Comparison of ENCODE assay signal across 26 cellular contexts in the genomic region with DNA sequence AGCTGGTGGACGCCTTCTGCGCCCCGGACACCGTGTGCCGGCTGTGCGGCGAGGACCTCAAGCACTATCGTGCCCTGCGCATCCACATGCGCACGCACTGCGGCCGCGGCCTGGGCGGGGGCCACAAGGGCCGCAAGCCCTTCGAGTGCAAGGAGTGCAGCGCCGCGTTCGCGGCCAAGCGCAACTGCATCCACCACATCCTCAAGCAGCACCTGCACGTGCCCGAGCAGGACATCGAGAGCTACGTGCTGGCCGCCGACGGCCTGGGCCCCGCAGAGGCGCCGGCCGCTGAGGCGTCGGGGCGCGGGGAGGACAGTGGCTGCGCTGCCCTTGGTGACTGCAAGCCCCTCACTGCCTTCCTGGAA.
DNase-seq lines count a peak whose midpoint lies in the region; ATAC-seq, FAIRE-seq and TF ChIP-seq lines count a peak whose summit lies in the region.
"Had no signal": no experiment of that assay in that cellular context is flagged by ENCODE, and none has a peak within 500 bp of the region (broad histone marks: within the 10 kb centered on the region; RNA-seq: fewer than 3 reads in every experiment).

No MANE protein-coding gene starts in this region.

- WGBS in mammary epithelial cell (ENCODE audit: low coverage, missing lambda C conversion rate), result 95% methylated on average over 25 of the region's 39 CpGs
- WGBS in K562 (ENCODE audit: insufficient coverage, low coverage, missing lambda C conversion rate), result 95% methylated on average over 34 of the region's 39 CpGs
- 98 to 100% methylated on average over 6 to 39 of the region's 39 CpGs for WGBS in upper lobe of left lung, 2 donors

- intact Hi-C loops in MCF 10A (cut with micrococcal nuclease) (no loop called here), mammary epithelial cell (cut with micrococcal nuclease) (no loop called here), K562 (cut with micrococcal nuclease) (loop anchor here (10.0 kb wide), 1 partner anchor 216 kb away; no protein-coding TSS in a partner anchor)

- no peak overlapping the region for H3K9ac ChIP-seq in mammary epithelial cell (ENCODE audit: insufficient read depth, low read length)
- H3K9ac ChIP-seq in K562 (ENCODE audit: insufficient read depth in 1 of 2, low read depth in 2 of 2, low read length in 2 of 2), result no peak overlapping the region
- H3K9ac ChIP-seq: BLaER1 treated with 17β-estradiol and CSF1 and Interleukin-3, amounts not matched to agents 10 nM and 100 nM had no signal

- H2AFZ ChIP-seq in mammary epithelial cell (ENCODE audit: low read depth, low read length) (no peak overlapping the region), K562 (ENCODE audit: low read depth, low read length) (no peak overlapping the region)

- TF ChIP-seq RAD21 in K562 (CRISPR knock-in tag; conservative IDR thresholded peaks at IDR 0.05 in 1 of 2, IDR thresholded peaks at IDR 0.05 in 1 of 2), result no peak

- no peak overlapping the region for H3K4me3 ChIP-seq in mammary epithelial cell (replicated peaks in 1 of 3; ENCODE audit: insufficient read depth in 1 of 3, low read depth in 2 of 3, low read length in 3 of 3)
- no peak overlapping the region for H3K4me3 ChIP-seq in K562
- H3K4me3 ChIP-seq in upper lobe of left lung, result no peak overlapping the region
- H3K4me3 ChIP-seq: A549; BLaER1 treated with 17β-estradiol and CSF1 and Interleukin-3, amounts not matched to agents 10 nM and 100 nM; HAP-1 had no signal

- H3K4me3 Mint-ChIP-seq in MCF 10A (ENCODE audit: unreplicated experiment), result no peak overlapping the region
- H3K4me3 Mint-ChIP-seq: CD14-positive monocyte; CD4-positive, alpha-beta T cell; CD8-positive, alpha-beta memory T cell; HFFc6 had no signal

- TF ChIP-seq EP300 in K562 (IDR thresholded peaks at IDR 0.05; ENCODE audit: low read length), result no peak
- TF ChIP-seq EP300 in upper lobe of left lung (IDR thresholded peaks at IDR 0.05), result no peak

- dilution Hi-C loops in mammary epithelial cell (cut with HindIII; ENCODE audit: low sequenced_read_pairs), result no loop called here

- H3K27ac Mint-ChIP-seq in MCF 10A (ENCODE audit: low read depth, unreplicated experiment), result no peak overlapping the region
- H3K27ac Mint-ChIP-seq: CD4-positive, alpha-beta T cell; HFFc6 had no signal

- no peak overlapping the region for H3K27ac ChIP-seq in mammary epithelial cell (ENCODE audit: insufficient read depth, low read depth, low read length)
- H3K27ac ChIP-seq in K562 (ENCODE audit: extremely low read depth, low read depth, low read length), result no peak overlapping the region
- no peak overlapping the region for H3K27ac ChIP-seq in upper lobe of left lung
- H3K27ac ChIP-seq: A549; BLaER1 treated with 17β-estradiol and CSF1 and Interleukin-3, amounts not matched to agents 10 nM and 100 nM had no signal

- no peaks in the 10 kb centered on the region for H3K9me3 ChIP-seq in mammary epithelial cell (replicated peaks; ENCODE audit: insufficient read depth, low read length)
- no peaks in the 10 kb centered on the region for H3K9me3 ChIP-seq in K562 (replicated peaks; ENCODE audit: control insufficient read depth, insufficient read depth, low read depth, low read length)
- H3K9me3 ChIP-seq in upper lobe of left lung, result no peaks in the 10 kb centered on the region
- H3K9me3 ChIP-seq: A549; BE2C; BLaER1 treated with 17β-estradiol and CSF1 and Interleukin-3, amounts not matched to agents 10 nM and 100 nM; HAP-1 had no signal

- no peaks in the 10 kb centered on the region for H3K9me3 Mint-ChIP-seq in MCF 10A (ENCODE audit: unreplicated experiment)
- H3K9me3 Mint-ChIP-seq: CD4-positive, alpha-beta T cell; CD8-positive, alpha-beta memory T cell; HFFc6 had no signal

- TF ChIP-seq POLR2A in K562 (conservative IDR thresholded peaks at IDR 0.05) (no peak), upper lobe of left lung (IDR thresholded peaks at IDR 0.05) (no peak)

- peaks cover 93% of the 10 kb centered on the region for H3K36me3 Mint-ChIP-seq in MCF 10A (ENCODE audit: insufficient read depth, unreplicated experiment)

- in situ Hi-C loops in mammary epithelial cell (cut with MboI; ENCODE audit: low sequenced_read_pairs in 2 of 2), result loop anchor here in 1 of 2 donors (10.0 kb wide), 1 partner anchor 506 kb away; no protein-coding TSS in a partner anchor
- in situ Hi-C loops in K562 (cut with MboI), result loop anchor here (25.0 kb wide), 1 partner anchor 543 kb away; no protein-coding TSS in a partner anchor

- TSS peak; percentile 3 for BruUV-seq in MCF 10A (replicated peaks; lab: Mats Ljungman, UMichigan)
- BruUV-seq in mammary epithelial cell (replicated peaks; lab: Mats Ljungman, UMichigan), result no TSS peak
- no TSS peak for BruUV-seq in K562 (replicated peaks; lab: Mats Ljungman, UMichigan)

- POLR2A ChIA-PET in MCF 10A (lab: Yijun Ruan, JAX), result no interaction called here
- POLR2A ChIA-PET in K562 (lab: Yijun Ruan, JAX), result interaction anchor here (0.6 to 0.8 kb wide), 3 partner anchors 18 to 114 kb away, joined by 3 read pairs; no protein-coding TSS in a partner anchor

- H3K27me3 ChIP-seq in mammary epithelial cell (ENCODE audit: insufficient read depth, low read length), result no peaks in the 10 kb centered on the region
- H3K27me3 ChIP-seq in K562 (ENCODE audit: control insufficient read depth in 2 of 2, insufficient read depth in 2 of 2, low read length in 2 of 2), result no peaks in the 10 kb centered on the region
- H3K27me3 ChIP-seq in upper lobe of left lung, result no peaks in the 10 kb centered on the region
- H3K27me3 ChIP-seq: BE2C; BLaER1 treated with 17β-estradiol and CSF1 and Interleukin-3, amounts not matched to agents 10 nM and 100 nM had no signal

- H4K20me1 ChIP-seq in mammary epithelial cell (ENCODE audit: insufficient read depth, low read length) (peaks cover 4% of the 10 kb centered on the region), K562 (replicated peaks; ENCODE audit: control insufficient read depth, insufficient read depth, low read length) (0 out of 2 replicates have a peak, but pooled peaks cover 5% of the 10 kb centered on the region)

- no peak for TF ChIP-seq CTCF in MCF 10A (IDR thresholded peaks at IDR 0.05; ENCODE audit: unreplicated experiment)
- TF ChIP-seq CTCF in mammary epithelial cell (conservative IDR thresholded peaks at IDR 0.05 in 1 of 2, IDR thresholded peaks at IDR 0.05 in 1 of 2; ENCODE audit: extremely low read depth in 1 of 2, insufficient read depth in 1 of 2, low read depth in 1 of 2, low read length in 2 of 2), result no peak
- no peak for TF ChIP-seq CTCF in K562 (IDR thresholded peaks at IDR 0.05 in 2 of 3, conservative IDR thresholded peaks at IDR 0.05 in 1 of 3; ENCODE audit: insufficient read depth in 2 of 3, low read depth in 1 of 3, low read length in 3 of 3)
- no peak for TF ChIP-seq CTCF in upper lobe of left lung (IDR thresholded peaks at IDR 0.05)

- no peak for FAIRE-seq in K562 (lab: Jason Lieb, UNC)
- FAIRE-seq: A549, D721Med, GM12891, GM18507, H54 had no signal

- peaks cover 19% of the 10 kb centered on the region for H3K36me3 ChIP-seq in mammary epithelial cell (ENCODE audit: insufficient read depth, low read length)
- H3K36me3 ChIP-seq in K562 (ENCODE audit: control insufficient read depth, insufficient read depth, low read length), result peaks cover 88% of the 10 kb centered on the region; the same call in 2 of the 3 replicates
- H3K36me3 ChIP-seq in upper lobe of left lung, result peaks cover 31 to 89% (median 66%) of the 10 kb centered on the region in 4 donors

- H3K4me1 ChIP-seq in mammary epithelial cell (ENCODE audit: insufficient read depth, low read length) (no peaks in the 10 kb centered on the region), K562 (replicated peaks in 1 of 2; ENCODE audit: control insufficient read depth in 2 of 2, insufficient read depth in 2 of 2, low read length in 2 of 2) (peaks cover 6 to 20% of the 10 kb centered on the region in 2 experiments; a peak in 4 of 5 replicates), upper lobe of left lung (peaks cover 3 to 11% (median 9%) of the 10 kb centered on the region in 4 donors)
- H3K4me1 ChIP-seq: A549, BE2C, HAP-1 had no signal

- ATAC-seq in K562, result no peak
- ATAC-seq in upper lobe of left lung (ENCODE audit: low FRiP score in 2 of 2), result no peak
- ATAC-seq: A549 had no signal

- CTCF ChIA-PET in MCF 10A (lab: Yijun Ruan, JAX), result no interaction called here
- CTCF ChIA-PET in mammary epithelial cell (lab: Charles Lee; ENCODE audit: low non-redundant PET), result no interaction called here
- CTCF ChIA-PET in K562 (lab: Yijun Ruan, JAX; ENCODE audit: low intra/inter-chr PET ratio), result no interaction called here

- no peaks in the 10 kb centered on the region for H3K9me1 ChIP-seq in K562 (ENCODE audit: control insufficient read depth, insufficient read depth, low read length)

- peaks cover 3% of the 10 kb centered on the region for H3K4me1 Mint-ChIP-seq in MCF 10A (ENCODE audit: insufficient read depth, unreplicated experiment)

- H3K27me3 Mint-ChIP-seq in MCF 10A (ENCODE audit: insufficient read depth, unreplicated experiment), result no peaks in the 10 kb centered on the region
- H3K27me3 Mint-ChIP-seq: CD4-positive, alpha-beta T cell; CD8-positive, alpha-beta memory T cell had no signal

- DNase-seq in MCF 10A (ENCODE audit: unreplicated experiment), result no peak
- DNase-seq in mammary epithelial cell, result no peak
- DNase-seq in K562 (ENCODE audit: extremely low read depth in 1 of 4, low spot score in 3 of 4), result no peak
- DNase-seq in upper lobe of left lung, result peak; percentile 15 to 85
- no peak for DNase-seq in cerebellum (ENCODE audit: low spot score)
- DNase-seq in NCI-H187 (lab: John Stamatoyannopoulos, UW), result no peak
- DNase-seq: 8988T; ACHN; AML-193; BE2C; CD4-positive, alpha-beta T cell; CD8-positive, alpha-beta memory T cell; DMS 273 treated with DMSO at 0.1 percent for 48 hours; DMS79; EL; GDM1; GOT3; HFFc6 had no signal

- H3K4me2 ChIP-seq in mammary epithelial cell (ENCODE audit: insufficient read depth, low read depth, low read length) (no peak overlapping the region), K562 (ENCODE audit: insufficient read depth, low read length) (no peak overlapping the region)
- H3K4me2 ChIP-seq: A549; BLaER1 treated with 17β-estradiol and CSF1 and Interleukin-3, amounts not matched to agents 10 nM and 100 nM had no signal

- H3K79me2 ChIP-seq in mammary epithelial cell (ENCODE audit: insufficient read depth, low read length), result peaks cover 28% of the 10 kb centered on the region
- peaks cover 21% of the 10 kb centered on the region for H3K79me2 ChIP-seq in K562 (ENCODE audit: control insufficient read depth, insufficient read depth, low read length)

TF ChIP-seq in K562, 482 proteins besides CTCF, POLR2A, EP300 and RAD21 (continues in another document):
- no peak for TF ChIP-seq ZNF316 (IDR thresholded peaks at IDR 0.05)

Comparison
In these comparisons a context has a peak if more than half of its experiments do, and no peak if none do; other contexts are left out.
1. DNase-seq: peak in upper lobe of left lung (2 of 2); none in MCF 10A (single experiment), mammary epithelial cell (single experiment), K562 (0 of 4), cerebellum (single experiment) and NCI-H187 (0 of 2).